In the genomic region with DNA sequence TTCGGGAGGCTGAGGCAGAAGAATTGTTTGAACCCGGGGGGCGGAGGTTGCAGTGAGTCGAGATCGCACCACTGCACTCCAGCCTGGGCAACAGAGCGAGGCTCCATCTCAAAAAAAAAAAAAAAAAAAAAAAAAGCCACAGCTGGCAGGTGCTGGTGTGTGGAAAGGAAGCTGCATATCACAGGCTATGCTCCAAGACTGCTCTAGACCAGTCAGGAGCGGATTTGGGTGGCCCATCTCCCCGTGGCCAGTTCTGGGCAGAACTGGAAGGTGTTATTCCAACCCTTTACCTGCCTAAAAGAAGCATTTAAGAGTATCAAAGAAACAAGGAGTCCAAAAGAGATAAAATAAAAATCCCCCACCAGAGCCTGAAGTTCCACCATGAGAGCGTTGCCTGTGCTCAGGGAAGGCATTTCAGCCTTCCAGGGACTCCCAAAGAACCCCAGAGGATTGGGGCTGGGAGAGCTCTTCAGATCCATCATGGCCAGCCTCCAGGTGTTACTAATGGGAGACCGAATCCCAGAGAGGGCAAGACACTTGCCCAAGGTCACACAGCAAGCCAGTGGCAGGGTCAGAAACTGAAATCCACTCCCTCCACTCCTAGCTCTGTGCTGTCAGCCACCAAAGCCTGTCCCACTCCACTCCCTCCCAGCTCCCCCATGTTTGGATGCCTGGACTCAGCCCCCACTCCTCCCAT, we compare ENCODE assay signal across 13 cellular contexts. TPM values are rescaled to one million over a fixed set of nuclear protein-coding genes. Genes with fewer than 3 reads are reported as not detected.
"Had no signal": no experiment of that assay in that cellular context is flagged by ENCODE, and none has a peak within 500 bp of the region (broad histone marks: within the 10 kb centered on the region; RNA-seq: fewer than 3 reads in every experiment).

No MANE protein-coding gene starts in this region.

- H3K9me3 Mint-ChIP-seq: activated naive CD4-positive, alpha-beta T cell treated with anti-CD3 and anti-CD28 coated beads for 36 hours; activated T-helper 2 cell treated with anti-CD3 and anti-CD28 coated beads, Interferon-gamma antibody, Interleukin-2, Interleukin-4, amounts not matched to agents 10 μg/mL and 5 μg/mL and 100 μg/mL, durations not matched to agents 14 hours and 24 hours and 36 hours; central memory CD8-positive, alpha-beta T cell; mesothelial cell of epicardium; stimulated activated naive CD8-positive, alpha-beta T cell treated with anti-CD3 and anti-CD28 coated beads, Interleukin-15, Interleukin-2, amounts not matched to agents 100 ng/mL and 50 ng/mL, for 24 hours; type B pancreatic cell had no signal

- H3K9me3 ChIP-seq: prostate gland had no signal

- DNase-seq: amygdala had no signal

- ATAC-seq: esophagus mucosa had no signal

- H3K36me3 Mint-ChIP-seq: brain, mesothelial cell of epicardium, type B pancreatic cell had no signal

- H3K4me1 Mint-ChIP-seq: mesothelial cell of epicardium had no signal

- H3K4me3 Mint-ChIP-seq: activated naive CD4-positive, alpha-beta T cell treated with anti-CD3 and anti-CD28 coated beads for 36 hours; brain; central memory CD8-positive, alpha-beta T cell; mesothelial cell of epicardium; stimulated activated naive CD8-positive, alpha-beta T cell treated with anti-CD3 and anti-CD28 coated beads, Interleukin-15, Interleukin-2, amounts not matched to agents 100 ng/mL and 50 ng/mL, for 24 hours; type B pancreatic cell had no signal

- H3K27ac Mint-ChIP-seq: activated naive CD4-positive, alpha-beta T cell treated with anti-CD3 and anti-CD28 coated beads for 36 hours; activated T-helper 2 cell treated with anti-CD3 and anti-CD28 coated beads, Interferon-gamma antibody, Interleukin-2, Interleukin-4, amounts not matched to agents 10 μg/mL and 5 μg/mL and 100 μg/mL, durations not matched to agents 14 hours and 24 hours and 36 hours; mesothelial cell of epicardium; type B pancreatic cell had no signal

- H3K27ac ChIP-seq: coronary artery, prostate gland, VCaP had no signal

- H3K27me3 Mint-ChIP-seq: central memory CD8-positive, alpha-beta T cell; stimulated activated naive CD8-positive, alpha-beta T cell treated with anti-CD3 and anti-CD28 coated beads, Interleukin-15, Interleukin-2, amounts not matched to agents 100 ng/mL and 50 ng/mL, for 24 hours had no signal

RNA-seq across cellular contexts. Expression of a gene that starts 44.6 kb away (rescaled TPM):
- total RNA-seq: esophagus mucosa had no signal

RNA-seq across cellular contexts. Expression of a gene that starts 47.3 kb away (rescaled TPM):
- total RNA-seq: activated naive CD4-positive, alpha-beta T cell treated with anti-CD3 and anti-CD28 coated beads for 36 hours; activated T-helper 2 cell treated with anti-CD3 and anti-CD28 coated beads, Interferon-gamma antibody, Interleukin-2, Interleukin-4, amounts not matched to agents 10 μg/mL and 5 μg/mL and 100 μg/mL, durations not matched to agents 14 hours and 24 hours and 36 hours; T-helper 1 cell treated with Interleukin-12 subunit alpha and Interleukin-12 subunit beta and Interleukin-4 antibody, amounts not matched to agents 30 ng/mL and 1 ng/mL, for 36 hours had no signal
